In the genomic region with DNA sequence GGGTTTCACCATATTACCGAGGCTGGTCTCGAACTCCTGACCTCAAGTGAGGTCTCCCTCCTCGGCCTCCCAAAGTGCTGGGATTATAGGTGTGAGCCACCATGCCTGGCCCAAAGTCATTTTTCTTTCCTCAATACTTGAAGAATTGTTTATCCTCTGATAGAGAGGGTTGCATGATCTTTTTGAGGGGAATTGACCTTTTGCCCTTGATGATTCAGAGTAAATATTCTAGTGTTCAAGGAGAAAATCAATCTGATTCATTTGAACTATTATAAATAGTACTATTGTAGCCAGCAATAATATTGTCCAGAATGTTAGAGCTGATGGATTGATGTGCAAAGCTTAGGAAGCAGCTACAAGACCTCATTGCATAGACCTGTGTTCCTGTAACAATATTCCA, we compare ENCODE assay signal across 1 cellular context.
A peak's percentile ranks its signal among the peaks of the same experiment; 100 is the strongest.
TF ChIP-seq lines count a peak whose summit lies in the region.

No MANE protein-coding gene starts in this region.

TF ChIP-seq in A549, 52 proteins besides CTCF, POLR2A, EP300 and RAD21:
- TF ChIP-seq, protein P1, sequence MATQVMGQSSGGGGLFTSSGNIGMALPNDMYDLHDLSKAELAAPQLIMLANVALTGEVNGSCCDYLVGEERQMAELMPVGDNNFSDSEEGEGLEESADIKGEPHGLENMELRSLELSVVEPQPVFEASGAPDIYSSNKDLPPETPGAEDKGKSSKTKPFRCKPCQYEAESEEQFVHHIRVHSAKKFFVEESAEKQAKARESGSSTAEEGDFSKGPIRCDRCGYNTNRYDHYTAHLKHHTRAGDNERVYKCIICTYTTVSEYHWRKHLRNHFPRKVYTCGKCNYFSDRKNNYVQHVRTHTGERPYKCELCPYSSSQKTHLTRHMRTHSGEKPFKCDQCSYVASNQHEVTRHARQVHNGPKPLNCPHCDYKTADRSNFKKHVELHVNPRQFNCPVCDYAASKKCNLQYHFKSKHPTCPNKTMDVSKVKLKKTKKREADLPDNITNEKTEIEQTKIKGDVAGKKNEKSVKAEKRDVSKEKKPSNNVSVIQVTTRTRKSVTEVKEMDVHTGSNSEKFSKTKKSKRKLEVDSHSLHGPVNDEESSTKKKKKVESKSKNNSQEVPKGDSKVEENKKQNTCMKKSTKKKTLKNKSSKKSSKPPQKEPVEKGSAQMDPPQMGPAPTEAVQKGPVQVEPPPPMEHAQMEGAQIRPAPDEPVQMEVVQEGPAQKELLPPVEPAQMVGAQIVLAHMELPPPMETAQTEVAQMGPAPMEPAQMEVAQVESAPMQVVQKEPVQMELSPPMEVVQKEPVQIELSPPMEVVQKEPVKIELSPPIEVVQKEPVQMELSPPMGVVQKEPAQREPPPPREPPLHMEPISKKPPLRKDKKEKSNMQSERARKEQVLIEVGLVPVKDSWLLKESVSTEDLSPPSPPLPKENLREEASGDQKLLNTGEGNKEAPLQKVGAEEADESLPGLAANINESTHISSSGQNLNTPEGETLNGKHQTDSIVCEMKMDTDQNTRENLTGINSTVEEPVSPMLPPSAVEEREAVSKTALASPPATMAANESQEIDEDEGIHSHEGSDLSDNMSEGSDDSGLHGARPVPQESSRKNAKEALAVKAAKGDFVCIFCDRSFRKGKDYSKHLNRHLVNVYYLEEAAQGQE (IDR thresholded peaks at IDR 0.05): no peak
- no peak for TF ChIP-seq ZC3H11A (IDR thresholded peaks at IDR 0.05)
- TF ChIP-seq PHF8 (IDR thresholded peaks at IDR 0.05; ENCODE audit: borderline replicate concordance, low read depth): no peak
- no peak for TF ChIP-seq FOSL2 (IDR thresholded peaks at IDR 0.05)
- TF ChIP-seq FOSL2 (CRISPR knock-in tag; IDR thresholded peaks at IDR 0.05): peak; percentile 30; the same call in 1 of the 2 replicates
